17 cellular contexts compared by ENCODE assay signal in genomic region chr20:62413896-62414481, GRCh38. TPM values are rescaled to one million over a fixed set of nuclear protein-coding genes. Genes with fewer than 3 reads are reported as not detected.
DNase-seq lines count a peak whose midpoint lies in the region; ATAC-seq, FAIRE-seq and TF ChIP-seq lines count a peak whose summit lies in the region.
"Had no signal": no experiment of that assay in that cellular context is flagged by ENCODE, and none has a peak within 500 bp of the region (broad histone marks: within the 10 kb centered on the region; RNA-seq: fewer than 3 reads in every experiment).

No MANE protein-coding gene starts in this region.

- H3F3A ChIP-seq in neural progenitor cell (ENCODE audit: low read depth), result peaks cover 4% of the 10 kb centered on the region

- H3K9me3 Mint-ChIP-seq in neural progenitor cell, result no peaks in the 10 kb centered on the region
- H3K9me3 Mint-ChIP-seq: nephron had no signal

- H3K9me3 ChIP-seq in GM12878 (replicated peaks; ENCODE audit: control insufficient read depth, insufficient read depth, low read length), result no peaks in the 10 kb centered on the region
- no peaks in the 10 kb centered on the region for H3K9me3 ChIP-seq in neural progenitor cell (ENCODE audit: low read depth)
- H3K9me3 ChIP-seq: gastroesophageal sphincter had no signal

- in situ Hi-C loops in GM12878 (cut with MboI), result no loop called here

- H4K20me1 ChIP-seq in GM12878 (ENCODE audit: control insufficient read depth, insufficient read depth) (no peaks in the 10 kb centered on the region), neural progenitor cell (ENCODE audit: low read depth) (no peaks in the 10 kb centered on the region)

- no peaks in the 10 kb centered on the region for H3K36me3 Mint-ChIP-seq in neural progenitor cell

- H3K4me2 ChIP-seq in GM12878 (ENCODE audit: control insufficient read depth, insufficient read depth) (no peak overlapping the region), neural progenitor cell (no peak overlapping the region)

- intact Hi-C loops in GM12878 (cut with micrococcal nuclease; ENCODE audit: unreplicated experiment), result no loop called here

- TF ChIP-seq POLR2A in GM12878 (IDR thresholded peaks at IDR 0.05; ENCODE audit: low read depth, low read length), result no peak

- H3K27ac ChIP-seq in GM12878 (ENCODE audit: control insufficient read depth, insufficient read depth) (no peak overlapping the region), neural progenitor cell (no peak overlapping the region)
- H3K27ac ChIP-seq: gastroesophageal sphincter, skin epidermis had no signal

- peaks cover 5% of the 10 kb centered on the region for H3K27me3 Mint-ChIP-seq in neural progenitor cell (ENCODE audit: insufficient read depth, low read depth)

- peak; percentile 40 for DNase-seq in ELR (ENCODE audit: low read depth)
- no peak for DNase-seq in LNCaP clone FGC (ENCODE audit: low read depth)
- no peak for DNase-seq in GM12878 (ENCODE audit: low read depth, low spot score)
- peak; percentile 63 for DNase-seq in neural progenitor cell (ENCODE audit: low spot score)
- no peak for DNase-seq in mesenteric fat pad (ENCODE audit: low spot score)
- no peak for DNase-seq in NCI-H82 treated with DMSO at 0.1 percent for 48 hours (lab: John Stamatoyannopoulos, UW; ENCODE audit: unreplicated experiment)
- DNase-seq in HPDE6-E6E7 (ENCODE audit: extremely low spot score), result no peak
- DNase-seq: activated CD4-positive, alpha-beta T cell treated with anti-CD3 and anti-CD28 coated beads for 4 hours; amygdala; effector memory CD4-positive, alpha-beta T cell; NCI-H1694 had no signal

- H3K9ac ChIP-seq in GM12878 (ENCODE audit: control insufficient read depth, insufficient read depth, low read length) (no peak overlapping the region), neural progenitor cell (no peak overlapping the region)

- RAD21 ChIA-PET in GM12878 (lab: Charles Lee; ENCODE audit: unreplicated experiment), result no interaction called here

- POLR2A ChIA-PET in GM12878 (lab: Charles Lee), result no interaction called here

- H3K4me3 ChIP-seq in LNCaP clone FGC (ENCODE audit: low read depth, low read length), result no peak overlapping the region
- H3K4me3 ChIP-seq in GM12878, result no peak overlapping the region
- no peak overlapping the region for H3K4me3 ChIP-seq in neural progenitor cell
- H3K4me3 ChIP-seq: gastroesophageal sphincter, skin epidermis had no signal

- H3K4me1 ChIP-seq in GM12878 (ENCODE audit: control insufficient read depth, insufficient read depth, low read length), result 0 out of 2 replicates have a peak, but pooled peaks cover 4% of the 10 kb centered on the region
- H3K4me1 ChIP-seq in neural progenitor cell, result peaks cover 6% of the 10 kb centered on the region

- TF ChIP-seq CTCF in LNCaP clone FGC (IDR thresholded peaks at IDR 0.05; ENCODE audit: control insufficient read depth, extremely low read depth, insufficient read depth) (0 out of 2 replicates have a peak, but pooled peaks have one; percentile 14), GM12878 (IDR thresholded peaks at IDR 0.05 in 2 of 3, conservative IDR thresholded peaks at IDR 0.05 in 1 of 3; ENCODE audit: control insufficient read depth in 2 of 3, extremely low read depth in 1 of 3, insufficient read depth in 1 of 3, low read depth in 3 of 3, low read length in 3 of 3) (peak in 1 of 3 experiments; percentile 25; a peak in 1 of 6 replicates), neural progenitor cell (IDR thresholded peaks at IDR 0.05) (peak; percentile 56)

- CTCF ChIA-PET in GM12878 (lab: Yijun Ruan, JAX), result no interaction called here

- no peaks in the 10 kb centered on the region for H3K27me3 ChIP-seq in GM12878 (replicated peaks in 1 of 2; ENCODE audit: control insufficient read depth in 2 of 2, insufficient read depth in 2 of 2, low read length in 1 of 2)
- H3K27me3 ChIP-seq in neural progenitor cell, result peaks cover 11% of the 10 kb centered on the region

- no TSS peak for BruUV-seq in GM12878 (replicated peaks; lab: Mats Ljungman, UMichigan)

- no peak overlapping the region for H3K4me3 Mint-ChIP-seq in neural progenitor cell
- H3K4me3 Mint-ChIP-seq: nephron had no signal

- 39% methylated on average over 22 of the region's 22 CpGs for WGBS in GM12878 (ENCODE audit: insufficient coverage, insufficient replicate concordance, low lambda C conversion rate, missing lambda C conversion rate)

- no peaks in the 10 kb centered on the region for H3K36me3 ChIP-seq in GM12878 (ENCODE audit: control insufficient read depth in 2 of 2, insufficient read depth in 2 of 2, low read length in 1 of 2)
- no peaks in the 10 kb centered on the region for H3K36me3 ChIP-seq in neural progenitor cell
- H3K36me3 ChIP-seq: gastroesophageal sphincter had no signal

- no peak overlapping the region for H3K27ac Mint-ChIP-seq in neural progenitor cell
- H3K27ac Mint-ChIP-seq: nephron had no signal

- no peak for FAIRE-seq in GM12878 (lab: Jason Lieb, UNC)

- TF ChIP-seq EP300 in GM12878 (IDR thresholded peaks at IDR 0.05; ENCODE audit: borderline replicate concordance in 1 of 2, control insufficient read depth in 1 of 2, low read depth in 2 of 2, low read length in 2 of 2), result no peak

- H3K4me1 Mint-ChIP-seq in neural progenitor cell, result no peaks in the 10 kb centered on the region

- SMC1A ChIA-PET in GM12878 (lab: Charles Lee; ENCODE audit: uncharacterized antibody, unreplicated experiment), result interaction anchor here (0.6 kb wide), 1 partner anchor 324 kb away, joined by 4 read pairs; no protein-coding TSS in a partner anchor

- H3K79me2 ChIP-seq in GM12878 (ENCODE audit: control insufficient read depth, insufficient read depth, low read length), result no peaks in the 10 kb centered on the region
- H3K79me2 ChIP-seq in neural progenitor cell (ENCODE audit: low read depth), result no peaks in the 10 kb centered on the region

- ATAC-seq in GM12878 (0 out of 3 replicates have a peak, but pooled peaks have one; percentile 23), HG03025 (IDR thresholded peaks at IDR 0.05; ENCODE audit: low FRiP score, unreplicated experiment) (no peak)
- ATAC-seq: gastroesophageal sphincter had no signal

- no peak for TF ChIP-seq RAD21 in GM12878 (IDR thresholded peaks at IDR 0.05; ENCODE audit: insufficient read depth, low read depth, low read length)

- H2AFZ ChIP-seq in GM12878 (ENCODE audit: control insufficient read depth, low read depth, low read length) (no peak overlapping the region), neural progenitor cell (replicated peaks) (no peak overlapping the region)

RNA-seq across cellular contexts. Expression of gene CABLES2, which starts 6.9 kb away (rescaled TPM):
- total RNA-seq in GM12878 (2013; cell fraction: nucleolus; rRNA removed), result 2.1 and 2.3 TPM in 2 replicates
- total RNA-seq in GM12878 (2014; rRNA removed), result 7.7 and 8.8 TPM in 2 replicates
- 5.3 and 5.9 TPM in 2 replicates for total RNA-seq in GM12878 (2014; rRNA removed; fragmentation: Illumina TruSeq; extraction: Trizol)
- total RNA-seq in GM12878 (2021), result 14.9 and 15.2 TPM in 2 replicates
- 5.3 TPM for polyA plus RNA-seq in GM12878 (2011; ENCODE audit: low read depth)
- polyA plus RNA-seq in GM12878 (2011; rRNA removed), result 2.9 and 4.8 TPM in 2 replicates
- 7.1 and 7.2 TPM in 2 replicates for polyA plus RNA-seq in GM12878 (2011; cell fraction: cytosol; rRNA removed)
- 10.3 and 11.7 TPM in 2 replicates for polyA plus RNA-seq in GM12878 (2011; cell fraction: nucleus; rRNA removed)
- 7.3 and 7.4 TPM in 2 replicates for polyA plus RNA-seq in GM12878 (2012)
- polyA plus RNA-seq in GM12878 (2014; fragmentation: Illumina TruSeq; extraction: Trizol), result 7.4 and 12.7 TPM in 2 replicates
- polyA plus RNA-seq in GM12878 (2014; fragmentation: Nextera tagmentation; extraction: Ambion mirVana), result 1 to 10 TPM; 2.3 to 2.9 TPM
- 10.7 and 11.6 TPM in 2 replicates for polyA plus RNA-seq in GM12878 (2014; rRNA removed)
- 1 to 10 TPM; 2.2 to 2.5 TPM for polyA plus RNA-seq in GM12878 (2016; fragmentation: Nextera tagmentation; extraction: Ambion mirVana)
- polyA minus RNA-seq in GM12878 (2011; rRNA and poly(A)+ RNA removed), result 3.5 and 4.5 TPM in 2 replicates
- 2.5 and 3.6 TPM in 2 replicates for polyA minus RNA-seq in GM12878 (2011; cell fraction: cytosol; rRNA and poly(A)+ RNA removed)
- polyA minus RNA-seq in GM12878 (2011; cell fraction: nucleus; rRNA and poly(A)+ RNA removed), result 1.7 and 3.3 TPM in 2 replicates
- total RNA-seq in neural progenitor cell (ENCODE audit: low replicate concordance), result 8.1 and 13.8 TPM in 2 replicates
- total RNA-seq in mesenteric fat pad, result 2.3 TPM

RNA-seq across cellular contexts. Expression of gene RBBP8NL, which starts 13.3 kb away (rescaled TPM):
- not detected in 2 replicates for total RNA-seq in GM12878 (2013; cell fraction: nucleolus; rRNA removed)
- not detected in 2 replicates for total RNA-seq in GM12878 (2014; rRNA removed)
- total RNA-seq in GM12878 (2014; rRNA removed; fragmentation: Illumina TruSeq; extraction: Trizol), result not detected in 2 replicates
- total RNA-seq in GM12878 (2021), result not detected in 2 replicates
- polyA plus RNA-seq in GM12878 (2011; ENCODE audit: low read depth), result not detected
- not detected in 2 replicates for polyA plus RNA-seq in GM12878 (2011; rRNA removed)
- not detected in 2 replicates for polyA plus RNA-seq in GM12878 (2011; cell fraction: cytosol; rRNA removed)
- polyA plus RNA-seq in GM12878 (2011; cell fraction: nucleus; rRNA removed), result not detected in 2 replicates
- not detected in 2 replicates for polyA plus RNA-seq in GM12878 (2012)
- polyA plus RNA-seq in GM12878 (2014; fragmentation: Illumina TruSeq; extraction: Trizol), result not detected in 2 replicates
- polyA plus RNA-seq in GM12878 (2014; fragmentation: Nextera tagmentation; extraction: Ambion mirVana), result not detected
- not detected in 2 replicates for polyA plus RNA-seq in GM12878 (2014; rRNA removed)
- polyA plus RNA-seq in GM12878 (2016; fragmentation: Nextera tagmentation; extraction: Ambion mirVana), result not detected
- not detected in 2 replicates for polyA minus RNA-seq in GM12878 (2011; rRNA and poly(A)+ RNA removed)
- polyA minus RNA-seq in GM12878 (2011; cell fraction: cytosol; rRNA and poly(A)+ RNA removed), result not detected in 2 replicates
- polyA minus RNA-seq in GM12878 (2011; cell fraction: nucleus; rRNA and poly(A)+ RNA removed), result not detected in 2 replicates
- total RNA-seq in neural progenitor cell (ENCODE audit: low replicate concordance), result 0.03 TPM in 1 of 2 replicates, not detected in the other
- not detected for total RNA-seq in mesenteric fat pad
- total RNA-seq: left lobe of liver, temporal lobe had no signal

RNA-seq across cellular contexts. Expression of gene RPS21, which starts 27.1 kb away (rescaled TPM):
- total RNA-seq in GM12878 (2013; cell fraction: nucleolus; rRNA removed), result 61.8 and 129 TPM in 2 replicates
- 1,780 and 2,320 TPM in 2 replicates for total RNA-seq in GM12878 (2014; rRNA removed)
- 1,442 and 1,474 TPM in 2 replicates for total RNA-seq in GM12878 (2014; rRNA removed; fragmentation: Illumina TruSeq; extraction: Trizol)
- 2,559 and 2,687 TPM in 2 replicates for total RNA-seq in GM12878 (2021)
- 2,747 TPM for polyA plus RNA-seq in GM12878 (2011; ENCODE audit: low read depth)
- 2,814 and 4,987 TPM in 2 replicates for polyA plus RNA-seq in GM12878 (2011; rRNA removed)
- 6,140 and 7,792 TPM in 2 replicates for polyA plus RNA-seq in GM12878 (2011; cell fraction: cytosol; rRNA removed)
- 2,850 and 3,668 TPM in 2 replicates for polyA plus RNA-seq in GM12878 (2011; cell fraction: nucleus; rRNA removed)
- polyA plus RNA-seq in GM12878 (2012), result 5,611 and 6,669 TPM in 2 replicates
- 536 and 1,536 TPM in 2 replicates for polyA plus RNA-seq in GM12878 (2014; fragmentation: Illumina TruSeq; extraction: Trizol)
- polyA plus RNA-seq in GM12878 (2014; fragmentation: Nextera tagmentation; extraction: Ambion mirVana), result 1,000 to 10,000 TPM; 3,290 to 4,046 TPM
- 3,245 and 4,075 TPM in 2 replicates for polyA plus RNA-seq in GM12878 (2014; rRNA removed)
- polyA plus RNA-seq in GM12878 (2016; fragmentation: Nextera tagmentation; extraction: Ambion mirVana), result 1,000 to 10,000 TPM; 1,499 to 1,551 TPM
- polyA minus RNA-seq in GM12878 (2011; rRNA and poly(A)+ RNA removed), result 1,684 and 1,838 TPM in 2 replicates
- polyA minus RNA-seq in GM12878 (2011; cell fraction: cytosol; rRNA and poly(A)+ RNA removed), result 394 and 397 TPM in 2 replicates
- 438 and 503 TPM in 2 replicates for polyA minus RNA-seq in GM12878 (2011; cell fraction: nucleus; rRNA and poly(A)+ RNA removed)
- total RNA-seq in neural progenitor cell (ENCODE audit: low replicate concordance), result 1,629 and 1,765 TPM in 2 replicates
- 856 TPM for total RNA-seq in mesenteric fat pad

RNA-seq across cellular contexts. Expression of gene LAMA5, which starts 46.9 kb away (rescaled TPM):
- 2.5 and 3.7 TPM in 2 replicates for total RNA-seq in GM12878 (2013; cell fraction: nucleolus; rRNA removed)
- 0.62 and 1.5 TPM in 2 replicates for total RNA-seq in GM12878 (2014; rRNA removed)
- 0.09 and 0.28 TPM in 2 replicates for total RNA-seq in GM12878 (2014; rRNA removed; fragmentation: Illumina TruSeq; extraction: Trizol)
- total RNA-seq in GM12878 (2021), result 1.4 and 2.2 TPM in 2 replicates
- polyA plus RNA-seq in GM12878 (2011; ENCODE audit: low read depth), result 0.56 TPM
- polyA plus RNA-seq in GM12878 (2011; rRNA removed), result not detected in 2 replicates
- polyA plus RNA-seq in GM12878 (2011; cell fraction: cytosol; rRNA removed), result 0.06 and 0.12 TPM in 2 replicates
- polyA plus RNA-seq in GM12878 (2011; cell fraction: nucleus; rRNA removed), result 2.4 and 3.6 TPM in 2 replicates
- 2.4 and 2.6 TPM in 2 replicates for polyA plus RNA-seq in GM12878 (2012)
- 0.62 TPM in 1 of 2 replicates, not detected in the other for polyA plus RNA-seq in GM12878 (2014; fragmentation: Illumina TruSeq; extraction: Trizol)
- polyA plus RNA-seq in GM12878 (2014; fragmentation: Nextera tagmentation; extraction: Ambion mirVana), result not detected
- 1.0 and 3.1 TPM in 2 replicates for polyA plus RNA-seq in GM12878 (2014; rRNA removed)
- 1 to 10 TPM; 1.6 TPM for polyA plus RNA-seq in GM12878 (2016; fragmentation: Nextera tagmentation; extraction: Ambion mirVana)
- polyA minus RNA-seq in GM12878 (2011; rRNA and poly(A)+ RNA removed), result under 0.01 and 0.29 TPM in 2 replicates
- polyA minus RNA-seq in GM12878 (2011; cell fraction: cytosol; rRNA and poly(A)+ RNA removed), result 0.27 and 2.3 TPM in 2 replicates
- polyA minus RNA-seq in GM12878 (2011; cell fraction: nucleus; rRNA and poly(A)+ RNA removed), result 0.24 and 2.1 TPM in 2 replicates
- total RNA-seq in neural progenitor cell (ENCODE audit: low replicate concordance), result 12.1 and 63.9 TPM in 2 replicates
- 126 TPM for total RNA-seq in mesenteric fat pad

Comparison
In these comparisons a context has a peak if more than half of its experiments do, and no peak if none do; other contexts are left out.
1. DNase-seq: peak in ELR (single experiment) and neural progenitor cell (single experiment); none in LNCaP clone FGC (single experiment), GM12878 (single experiment), mesenteric fat pad (single experiment), NCI-H82 treated with DMSO at 0.1 percent for 48 hours (single experiment) and HPDE6-E6E7 (single experiment).